In the genomic region with DNA sequence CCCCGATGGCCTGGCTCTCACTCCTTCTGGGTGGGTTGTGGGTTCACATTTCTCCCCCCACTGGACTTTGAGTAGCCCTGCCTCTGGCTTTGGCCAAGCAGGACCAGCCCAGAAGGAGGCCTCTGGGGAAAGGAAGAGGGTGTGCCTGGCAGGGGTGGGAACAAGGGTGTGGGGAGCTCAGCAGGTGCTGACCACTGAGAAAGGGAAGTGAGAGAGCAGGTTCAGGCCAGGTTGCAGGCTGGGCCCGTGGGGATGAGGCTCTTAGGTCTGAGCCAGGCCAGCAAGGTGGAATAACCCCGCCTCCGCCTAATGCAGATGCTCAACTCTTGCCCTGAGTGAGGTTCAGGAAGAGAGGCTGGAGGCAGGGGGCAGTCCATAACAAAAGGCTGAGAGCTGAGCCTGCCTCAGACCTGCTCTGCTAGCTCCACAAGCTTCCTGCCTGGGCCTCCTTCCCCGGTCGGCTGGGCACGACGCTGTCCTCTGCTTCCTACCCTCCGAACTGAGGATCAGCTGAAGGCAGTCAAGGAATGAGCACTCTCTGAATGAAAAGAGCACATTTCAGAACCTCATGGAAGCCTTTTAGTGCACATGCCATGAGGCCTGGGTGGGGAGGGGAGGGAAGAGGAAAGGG, we compare ENCODE assay signal across 8 cellular contexts.
DNase-seq lines count a peak whose midpoint lies in the region; ATAC-seq, FAIRE-seq and TF ChIP-seq lines count a peak whose summit lies in the region.

No MANE protein-coding gene starts in this region.

- H3K27ac ChIP-seq in HUES64 (ENCODE audit: low read depth, low read length) (no peak overlapping the region), breast epithelium (no peak overlapping the region)

- H3K9me3 Mint-ChIP-seq in nephron progenitor cell = peaks cover 3% of the 10 kb centered on the region

- H3K36me3 ChIP-seq in HUES64 (ENCODE audit: insufficient read depth, low read length) (no peaks in the 10 kb centered on the region), breast epithelium (no peaks in the 10 kb centered on the region)

- H3K27ac Mint-ChIP-seq in nephron progenitor cell = no peak overlapping the region

- peak overlapping the region; percentile 22; the same call in 1 of the 2 replicates for H3K9ac ChIP-seq in HUES64 (ENCODE audit: low read depth, low read length)

- H3K4me1 Mint-ChIP-seq in nephron progenitor cell = peaks cover 62% of the 10 kb centered on the region

- no peak for TF ChIP-seq POLR2A in breast epithelium (IDR thresholded peaks at IDR 0.05)

- DNase-seq in nephron progenitor cell = peak; percentile 31
- no peak for DNase-seq in MV-4-11 (lab: John Stamatoyannopoulos, UW)
- DNase-seq in urothelium cell line (ENCODE audit: low spot score) = no peak
- no peak for DNase-seq in inferior parietal cortex (ENCODE audit: extremely low spot score)
- DNase-seq in breast epithelium (ENCODE audit: low spot score in 2 of 2) = no peak

- H3K4me3 Mint-ChIP-seq in nephron progenitor cell = peak overlapping the region; percentile 23

- intact Hi-C loops in breast epithelium (cut with DNase I; ENCODE audit: low total_unique reads) = no loop called here

- no peaks in the 10 kb centered on the region for H3K36me3 Mint-ChIP-seq in nephron progenitor cell (ENCODE audit: low read depth)

- WGBS in HUES64 = 22% methylated on average over 9 of the region's 9 CpGs

- H3K4me1 ChIP-seq in HUES64 (ENCODE audit: insufficient read depth, low read length) (peaks cover 11% of the 10 kb centered on the region), breast epithelium (no peaks in the 10 kb centered on the region)

- H3K27me3 Mint-ChIP-seq in nephron progenitor cell (ENCODE audit: low read depth, poor library complexity) = peaks cover 18% of the 10 kb centered on the region

- H3K27me3 ChIP-seq in HUES64 (ENCODE audit: insufficient read depth, low read length) (no peaks in the 10 kb centered on the region), breast epithelium (no peaks in the 10 kb centered on the region)

- ATAC-seq in GM18868 (IDR thresholded peaks at IDR 0.05; ENCODE audit: unreplicated experiment) (peak; percentile 77), GM21825 (IDR thresholded peaks at IDR 0.05; ENCODE audit: unreplicated experiment) (peak; percentile 69)

- no peak for TF ChIP-seq CTCF in nephron progenitor cell (IDR thresholded peaks at IDR 0.05)
- TF ChIP-seq CTCF in breast epithelium (IDR thresholded peaks at IDR 0.05) = no peak

- H3K9me3 ChIP-seq in HUES64 (ENCODE audit: insufficient read depth, low read depth, low read length) (no peaks in the 10 kb centered on the region), breast epithelium (peaks cover 0 to 11% of the 10 kb centered on the region in 2 donors)

- no peak for FAIRE-seq in urothelium cell line (lab: Jason Lieb, UNC)

- H3K4me3 ChIP-seq in HUES64 (ENCODE audit: low read length) (no peak overlapping the region), breast epithelium (no peak overlapping the region)
